Comparison of ENCODE assay signal across 1 cellular context in the genomic region with DNA sequence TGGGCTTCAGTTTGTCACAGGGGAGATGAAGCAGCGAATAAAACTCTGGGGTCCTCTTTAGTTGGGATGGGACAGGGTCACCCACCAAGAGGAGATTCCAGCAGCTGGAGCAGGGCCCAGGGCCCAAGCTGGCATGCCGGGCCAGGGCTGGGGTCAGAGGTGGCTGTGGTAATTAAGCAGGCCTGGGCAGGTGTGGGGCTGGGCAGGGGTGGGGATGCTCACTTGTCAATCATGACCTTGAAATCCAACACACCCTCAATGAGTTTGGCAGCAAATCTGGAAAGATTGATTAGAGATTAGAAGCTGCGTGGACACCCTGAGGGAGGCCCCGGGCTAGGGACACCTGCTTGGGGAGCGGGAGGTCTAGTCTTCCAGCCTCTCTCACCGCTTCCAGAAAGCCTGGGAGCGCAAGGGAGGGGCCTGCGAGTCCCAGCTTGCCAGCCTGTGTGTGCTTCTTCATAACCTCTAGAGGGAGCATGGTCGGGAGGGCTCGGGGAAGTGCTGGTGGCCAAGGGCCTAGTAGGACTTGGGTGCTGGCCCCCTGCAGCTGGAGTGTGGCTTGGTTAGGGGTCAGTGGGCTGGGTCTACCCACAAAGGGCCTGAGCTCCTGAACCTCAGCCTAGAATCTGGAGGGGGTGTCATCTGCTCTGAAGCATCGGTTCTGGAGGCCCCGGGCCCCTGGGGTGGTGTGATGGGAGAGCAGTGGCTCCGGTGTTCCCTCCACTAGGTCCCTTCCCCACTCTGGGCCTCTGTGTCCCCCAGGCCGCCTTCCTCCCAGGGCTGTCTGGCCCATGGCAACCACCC.
TF ChIP-seq lines count a peak whose summit lies in the region.

No MANE protein-coding gene starts in this region.

TF ChIP-seq in HEK293, 187 proteins besides CTCF, POLR2A, EP300 and RAD21 (continued from another document):
- no peak for TF ChIP-seq ZNF239 (tag by site-specific recombination; IDR thresholded peaks at IDR 0.05)
- TF ChIP-seq PRDM1 (tag by site-specific recombination; IDR thresholded peaks at IDR 0.05) = no peak
- no peak for TF ChIP-seq ZFP69B (tag by site-specific recombination; IDR thresholded peaks at IDR 0.05)
- TF ChIP-seq ZSCAN16 (tag by site-specific recombination; IDR thresholded peaks at IDR 0.05) = no peak
- peak; percentile 77 for TF ChIP-seq GLIS2 (tag by site-specific recombination; IDR thresholded peaks at IDR 0.05)
- peak; percentile 81 for TF ChIP-seq ZBTB48 (tag by site-specific recombination; IDR thresholded peaks at IDR 0.05)
- no peak for TF ChIP-seq ZNF2 (tag by site-specific recombination; IDR thresholded peaks at IDR 0.05)
